ENCODE assay signal across 8 cellular contexts in genomic region chr11:100932474-100933100, GRCh38.
DNase-seq lines count a peak whose midpoint lies in the region; ATAC-seq and TF ChIP-seq lines count a peak whose summit lies in the region.

No MANE protein-coding gene starts in this region.

- ATAC-seq in heart left ventricle (no peak), right cardiac atrium (no peak)
- ATAC-seq in activated CD4-positive, CD25-positive, alpha-beta regulatory T cell treated with anti-CD3 and anti-CD28 coated beads, Interleukin-2, amount 50 U/mL, for 24 hours = no peak

- H3K4me1 ChIP-seq in heart left ventricle = no peaks in the 10 kb centered on the region
- H3K4me1 ChIP-seq in right cardiac atrium (ENCODE audit: control insufficient read depth, insufficient read depth, low read length) = no peaks in the 10 kb centered on the region

- no peak overlapping the region for H3K4me3 ChIP-seq in heart left ventricle
- H3K4me3 ChIP-seq in right cardiac atrium (ENCODE audit: low read length) = no peak overlapping the region

- H3K27me3 ChIP-seq in heart left ventricle (no peaks in the 10 kb centered on the region), right cardiac atrium (ENCODE audit: control insufficient read depth, insufficient read depth) (no peaks in the 10 kb centered on the region)

- intact Hi-C loops in heart left ventricle (cut with DNase I) (loop anchor here (2.0 to 5.0 kb wide), 9 partner anchors 70 to 356 kb away; partner anchors contain the start of gene ARHGAP42 (in 3 of the 10)), right cardiac atrium (cut with DNase I) (loop anchor here (2.0 to 10.0 kb wide), 6 partner anchors 75 to 358 kb away; no protein-coding TSS in a partner anchor)

- TF ChIP-seq CTCF in heart left ventricle (IDR thresholded peaks at IDR 0.05) = peak in 9 of 12 donors; percentile 26 to 58 (median 40)

- no peak for DNase-seq in heart left ventricle
- no peak for DNase-seq in right cardiac atrium
- peak; percentile 7 for DNase-seq in HPDE6-E6E7 (ENCODE audit: extremely low spot score)
- DNase-seq in SK-N-DZ (ENCODE audit: low spot score) = peak; percentile 24
- peak; percentile 42 for DNase-seq in glomerular visceral epithelial cell (ENCODE audit: extremely low spot score)
- DNase-seq in NK-92 treated with Interleukin-12 subunit alpha and Interleukin-12 subunit beta, amount 100 ng/mL, for 24 hours (lab: John Stamatoyannopoulos, UW) = no peak
- no peak for DNase-seq in ureter (ENCODE audit: low spot score)

- no peak for TF ChIP-seq POLR2A in heart left ventricle (IDR thresholded peaks at IDR 0.05)

- peaks cover 0 to 15% (median 0%) of the 10 kb centered on the region in 9 donors for H3K36me3 ChIP-seq in heart left ventricle

- no peak overlapping the region for H3K27ac ChIP-seq in heart left ventricle
- no peak overlapping the region for H3K27ac ChIP-seq in right cardiac atrium (ENCODE audit: low read length)

- H3K9me3 ChIP-seq in heart left ventricle = no peaks in the 10 kb centered on the region
- H3K9me3 ChIP-seq in right cardiac atrium (ENCODE audit: control insufficient read depth, low read length) = no peaks in the 10 kb centered on the region

- WGBS in heart left ventricle, 4 donors = 31 to 47% (median 34%) methylated on average over 3 of the region's 3 CpGs
- WGBS in right cardiac atrium = 27% methylated on average over 3 of the region's 3 CpGs

Comparison
In these comparisons a context has a peak if more than half of its experiments do, and no peak if none do; other contexts are left out.
1. DNase-seq: peak in HPDE6-E6E7 (single experiment), SK-N-DZ (single experiment) and glomerular visceral epithelial cell (single experiment); none in heart left ventricle (0 of 5), right cardiac atrium (0 of 3), NK-92 treated with Interleukin-12 subunit alpha and Interleukin-12 subunit beta, amount 100 ng/mL, for 24 hours (single experiment) and ureter (single experiment).